ENCODE assay signal across 8 cellular contexts in genomic region chr20:61981691-61982090, GRCh38.
DNase-seq lines count a peak whose midpoint lies in the region; ATAC-seq, FAIRE-seq and TF ChIP-seq lines count a peak whose summit lies in the region.
"Not testable (repeated sequence)": the region's sequence is repeated elsewhere in the genome, so short reads cannot be mapped to it uniquely, and the experiment has no call there.

No MANE protein-coding gene starts in this region.

- not testable (repeated sequence) for BruUV-seq in Calu3 (replicated peaks; lab: Mats Ljungman, UMichigan); HepG2 (replicated peaks; lab: Mats Ljungman, UMichigan)

- not testable (repeated sequence) for H2AFZ ChIP-seq in HepG2 (ENCODE audit: low read length)

- H3K9me3 Mint-ChIP-seq in CD4-positive, CD25-positive, alpha-beta regulatory T cell: peaks cover 0 to 16% (median 0%) of the 10 kb centered on the region in 7 donors
- not testable (repeated sequence) for H3K9me3 Mint-ChIP-seq in Calu3 (ENCODE audit: low read depth, unreplicated experiment)
- peaks cover 22% of the 10 kb centered on the region for H3K9me3 Mint-ChIP-seq in activated CD8-positive, alpha-beta T cell treated with anti-CD3 and anti-CD28 coated beads, Interleukin-2, amount 10 ng/mL, durations not matched to agents 7 days and 5 days (ENCODE audit: insufficient read depth)
- peaks cover 17% of the 10 kb centered on the region for H3K9me3 Mint-ChIP-seq in activated naive CD8-positive, alpha-beta T cell treated with anti-CD3 and anti-CD28 coated beads, Interleukin-2, amount 10 ng/mL, durations not matched to agents 7 days and 5 days
- H3K9me3 Mint-ChIP-seq in effector memory CD8-positive, alpha-beta T cell: peaks cover 6 to 20% of the 10 kb centered on the region in 2 donors

- POLR2A ChIA-PET in activated CD8-positive, alpha-beta T cell treated with anti-CD3 and anti-CD28 coated beads, Interleukin-2, amount 10 ng/mL, durations not matched to agents 7 days and 5 days (lab: Charles Lee); activated naive CD8-positive, alpha-beta T cell treated with anti-CD3 and anti-CD28 coated beads, Interleukin-2, amount 10 ng/mL, durations not matched to agents 7 days and 5 days (lab: Charles Lee); HepG2 (lab: Yijun Ruan, JAX): not testable (repeated sequence)

- H3K4me2 ChIP-seq in HepG2 (ENCODE audit: low read depth, low read length): not testable (repeated sequence)

- not testable (repeated sequence) for H3K4me1 ChIP-seq in CD4-positive, CD25-positive, alpha-beta regulatory T cell (ENCODE audit: control insufficient read depth, insufficient read depth, low read length, poor library complexity, severe bottlenecking); HepG2 (ENCODE audit: insufficient read depth, low read length)

- H3K36me3 Mint-ChIP-seq in CD4-positive, CD25-positive, alpha-beta regulatory T cell: peaks cover 17% of the 10 kb centered on the region
- peaks cover 47% of the 10 kb centered on the region for H3K36me3 Mint-ChIP-seq in Calu3 (ENCODE audit: insufficient read depth, unreplicated experiment)
- peaks cover 52% of the 10 kb centered on the region for H3K36me3 Mint-ChIP-seq in activated CD8-positive, alpha-beta T cell treated with anti-CD3 and anti-CD28 coated beads, Interleukin-2, amount 10 ng/mL, durations not matched to agents 7 days and 5 days (ENCODE audit: low read depth)
- peaks cover 42% of the 10 kb centered on the region for H3K36me3 Mint-ChIP-seq in activated naive CD8-positive, alpha-beta T cell treated with anti-CD3 and anti-CD28 coated beads, Interleukin-2, amount 10 ng/mL, durations not matched to agents 7 days and 5 days
- H3K36me3 Mint-ChIP-seq in effector memory CD8-positive, alpha-beta T cell (ENCODE audit: insufficient read depth): peaks cover 34% of the 10 kb centered on the region

- H3K4me1 Mint-ChIP-seq in CD4-positive, CD25-positive, alpha-beta regulatory T cell: peaks cover 5 to 24% (median 8%) of the 10 kb centered on the region in 4 donors
- not testable (repeated sequence) for H3K4me1 Mint-ChIP-seq in Calu3 (ENCODE audit: low read depth, unreplicated experiment); activated naive CD8-positive, alpha-beta T cell treated with anti-CD3 and anti-CD28 coated beads, Interleukin-2, amount 10 ng/mL, durations not matched to agents 7 days and 5 days
- H3K4me1 Mint-ChIP-seq in activated CD8-positive, alpha-beta T cell treated with anti-CD3 and anti-CD28 coated beads, Interleukin-2, amount 10 ng/mL, durations not matched to agents 7 days and 5 days (ENCODE audit: low read depth): peaks cover 10% of the 10 kb centered on the region
- H3K4me1 Mint-ChIP-seq in effector memory CD8-positive, alpha-beta T cell (ENCODE audit: low read depth in 2 of 2): peaks cover 27 to 33% of the 10 kb centered on the region in 2 donors

- not testable (repeated sequence) for TF ChIP-seq EP300 in HepG2 (IDR thresholded peaks at IDR 0.05; ENCODE audit: low read depth in 2 of 2, low read length in 2 of 2); HepG2 (CRISPR knock-in tag; IDR thresholded peaks at IDR 0.05; ENCODE audit: borderline replicate concordance)

- TF ChIP-seq RAD21 in HepG2 (CRISPR knock-in tag; IDR thresholded peaks at IDR 0.05): not testable (repeated sequence)

- H3K79me2 ChIP-seq in HepG2 (ENCODE audit: insufficient read depth, low read length): not testable (repeated sequence)

- not testable (repeated sequence) for ATAC-seq in CD4-positive, CD25-positive, alpha-beta regulatory T cell (ENCODE audit: low read depth in 2 of 2); activated CD8-positive, alpha-beta T cell treated with anti-CD3 and anti-CD28 coated beads, Interleukin-2, amount 10 ng/mL, durations not matched to agents 7 days and 5 days; activated naive CD8-positive, alpha-beta T cell treated with anti-CD3 and anti-CD28 coated beads, Interleukin-2, amount 10 ng/mL, durations not matched to agents 7 days and 5 days (ENCODE audit: low read depth); HepG2
- peak; percentile 26 for ATAC-seq in effector memory CD8-positive, alpha-beta T cell (replicated peaks)

- not testable (repeated sequence) for H3K27me3 ChIP-seq in CD4-positive, CD25-positive, alpha-beta regulatory T cell (ENCODE audit: control insufficient read depth, insufficient read depth, low read length); HepG2 (ENCODE audit: control insufficient read depth in 1 of 2, insufficient read depth in 2 of 2, low read length in 2 of 2)

- H3K4me3 ChIP-seq in CD4-positive, CD25-positive, alpha-beta regulatory T cell (ENCODE audit: low read depth, low read length); HepG2 (replicated peaks in 1 of 3; ENCODE audit: insufficient read depth in 1 of 3, low read depth in 2 of 3, low read length in 3 of 3): not testable (repeated sequence)

- not testable (repeated sequence) for H3K9ac ChIP-seq in HepG2 (ENCODE audit: insufficient read depth, low read depth, low read length)

- TF ChIP-seq CTCF in Calu3 (IDR thresholded peaks at IDR 0.05; ENCODE audit: unreplicated experiment); HepG2 (CRISPR knock-in tag; IDR thresholded peaks at IDR 0.05): not testable (repeated sequence)

- peaks cover 7 to 17% of the 10 kb centered on the region in 2 experiments for H3K9me3 ChIP-seq in CD4-positive, CD25-positive, alpha-beta regulatory T cell (ENCODE audit: control insufficient read depth in 2 of 2, low read length in 2 of 2)
- H3K9me3 ChIP-seq in HepG2 (ENCODE audit: low read length): not testable (repeated sequence)

- intact Hi-C loops in Calu3 (cut with micrococcal nuclease; ENCODE audit: unreplicated experiment); HepG2 (cut with micrococcal nuclease; ENCODE audit: unreplicated experiment); posterior vena cava (cut with DNase I): not testable (repeated sequence)

- peaks cover 16% of the 10 kb centered on the region; the same call in 1 of the 2 replicates for H4K20me1 ChIP-seq in HepG2 (ENCODE audit: insufficient read depth, low read length)

- not testable (repeated sequence) for H3K4me3 Mint-ChIP-seq in CD4-positive, CD25-positive, alpha-beta regulatory T cell; Calu3 (ENCODE audit: low read depth, unreplicated experiment); activated CD8-positive, alpha-beta T cell treated with anti-CD3 and anti-CD28 coated beads, Interleukin-2, amount 10 ng/mL, durations not matched to agents 7 days and 5 days; activated naive CD8-positive, alpha-beta T cell treated with anti-CD3 and anti-CD28 coated beads, Interleukin-2, amount 10 ng/mL, durations not matched to agents 7 days and 5 days
- peak overlapping the region; percentile 63 for H3K4me3 Mint-ChIP-seq in effector memory CD8-positive, alpha-beta T cell

- FAIRE-seq in HepG2 (lab: Jason Lieb, UNC): peak; percentile 36
- peak; percentile 96 for FAIRE-seq in urothelium cell line (lab: Jason Lieb, UNC)

- peak overlapping the region; percentile 60 for H3K27ac ChIP-seq in CD4-positive, CD25-positive, alpha-beta regulatory T cell (ENCODE audit: insufficient read depth, low read length, poor library complexity, severe bottlenecking)
- not testable (repeated sequence) for H3K27ac ChIP-seq in HepG2 (ENCODE audit: extremely low read length, insufficient read depth, low read length)

- in situ Hi-C loops in HepG2 (cut with HindIII; ENCODE audit: extremely low pct_ligation_motif_present, low pct_unique_long_range_greater_than_20kb): not testable (repeated sequence)

- peaks cover 10% of the 10 kb centered on the region for H3K36me3 ChIP-seq in CD4-positive, CD25-positive, alpha-beta regulatory T cell (ENCODE audit: control insufficient read depth, insufficient read depth, low read length)
- H3K36me3 ChIP-seq in HepG2 (replicated peaks in 1 of 2; ENCODE audit: control insufficient read depth in 1 of 2, insufficient read depth in 2 of 2, low read length in 2 of 2): peaks cover 13 to 43% of the 10 kb centered on the region in 2 experiments

- CTCF ChIA-PET in Calu3 (lab: Charles Lee); activated CD8-positive, alpha-beta T cell treated with anti-CD3 and anti-CD28 coated beads, Interleukin-2, amount 10 ng/mL, durations not matched to agents 7 days and 5 days (lab: Charles Lee): not testable (repeated sequence)
- CTCF ChIA-PET in HepG2 (lab: Yijun Ruan, JAX; ENCODE audit: low intra/inter-chr PET ratio, low total read pairs): interaction anchor here (0.8 to 1.3 kb wide), 2 partner anchors 155 to 175 kb away, joined by 3 to 6 read pairs; no protein-coding TSS in a partner anchor

- 87% methylated on average over 11 of the region's 11 CpGs for WGBS in HepG2 (ENCODE audit: low lambda C conversion rate)

- H3K27me3 Mint-ChIP-seq in CD4-positive, CD25-positive, alpha-beta regulatory T cell; Calu3 (ENCODE audit: unreplicated experiment); activated CD8-positive, alpha-beta T cell treated with anti-CD3 and anti-CD28 coated beads, Interleukin-2, amount 10 ng/mL, durations not matched to agents 7 days and 5 days (ENCODE audit: low read depth); activated naive CD8-positive, alpha-beta T cell treated with anti-CD3 and anti-CD28 coated beads, Interleukin-2, amount 10 ng/mL, durations not matched to agents 7 days and 5 days; effector memory CD8-positive, alpha-beta T cell: not testable (repeated sequence)

- DNase-seq in CD4-positive, CD25-positive, alpha-beta regulatory T cell; Calu3; activated CD8-positive, alpha-beta T cell treated with anti-CD3 and anti-CD28 coated beads, Interleukin-2, amount 10 ng/mL, durations not matched to agents 7 days and 5 days; activated naive CD8-positive, alpha-beta T cell treated with anti-CD3 and anti-CD28 coated beads, Interleukin-2, amount 10 ng/mL, durations not matched to agents 7 days and 5 days; HepG2 (ENCODE audit: low spot score); urothelium cell line (ENCODE audit: low spot score): not testable (repeated sequence)
- peak in 1 of 3 experiments; percentile 9 for DNase-seq in effector memory CD8-positive, alpha-beta T cell
- DNase-seq in posterior vena cava (ENCODE audit: low spot score): peak; percentile 26

- peak overlapping the region in 2 of 3 donors; percentile 20 to 76 for H3K27ac Mint-ChIP-seq in CD4-positive, CD25-positive, alpha-beta regulatory T cell
- peak overlapping the region; percentile 29 for H3K27ac Mint-ChIP-seq in Calu3 (ENCODE audit: unreplicated experiment)
- peak overlapping the region; percentile 80 for H3K27ac Mint-ChIP-seq in activated CD8-positive, alpha-beta T cell treated with anti-CD3 and anti-CD28 coated beads, Interleukin-2, amount 10 ng/mL, durations not matched to agents 7 days and 5 days
- H3K27ac Mint-ChIP-seq in activated naive CD8-positive, alpha-beta T cell treated with anti-CD3 and anti-CD28 coated beads, Interleukin-2, amount 10 ng/mL, durations not matched to agents 7 days and 5 days: peak overlapping the region; percentile 79
- peak overlapping the region; percentile 93 to 95 for H3K27ac Mint-ChIP-seq in effector memory CD8-positive, alpha-beta T cell

- not testable (repeated sequence) for TF ChIP-seq POLR2A in HepG2 (IDR thresholded peaks at IDR 0.05; ENCODE audit: insufficient read depth in 1 of 2, low read depth in 2 of 2, low read length in 2 of 2)

Comparison
In these comparisons a context has a peak if more than half of its experiments do, and no peak if none do; other contexts are left out.
1. H3K27ac Mint-ChIP-seq: peak in every context shown above with its lines; median percentile 94 in effector memory CD8-positive, alpha-beta T cell; 80 in activated CD8-positive, alpha-beta T cell treated with anti-CD3 and anti-CD28 coated beads, Interleukin-2, amount 10 ng/mL, durations not matched to agents 7 days and 5 days; 79 in activated naive CD8-positive, alpha-beta T cell treated with anti-CD3 and anti-CD28 coated beads, Interleukin-2, amount 10 ng/mL, durations not matched to agents 7 days and 5 days; 48 in CD4-positive, CD25-positive, alpha-beta regulatory T cell; 29 in Calu3.